ENCODE assay signal across 1 cellular context in the genomic region with DNA sequence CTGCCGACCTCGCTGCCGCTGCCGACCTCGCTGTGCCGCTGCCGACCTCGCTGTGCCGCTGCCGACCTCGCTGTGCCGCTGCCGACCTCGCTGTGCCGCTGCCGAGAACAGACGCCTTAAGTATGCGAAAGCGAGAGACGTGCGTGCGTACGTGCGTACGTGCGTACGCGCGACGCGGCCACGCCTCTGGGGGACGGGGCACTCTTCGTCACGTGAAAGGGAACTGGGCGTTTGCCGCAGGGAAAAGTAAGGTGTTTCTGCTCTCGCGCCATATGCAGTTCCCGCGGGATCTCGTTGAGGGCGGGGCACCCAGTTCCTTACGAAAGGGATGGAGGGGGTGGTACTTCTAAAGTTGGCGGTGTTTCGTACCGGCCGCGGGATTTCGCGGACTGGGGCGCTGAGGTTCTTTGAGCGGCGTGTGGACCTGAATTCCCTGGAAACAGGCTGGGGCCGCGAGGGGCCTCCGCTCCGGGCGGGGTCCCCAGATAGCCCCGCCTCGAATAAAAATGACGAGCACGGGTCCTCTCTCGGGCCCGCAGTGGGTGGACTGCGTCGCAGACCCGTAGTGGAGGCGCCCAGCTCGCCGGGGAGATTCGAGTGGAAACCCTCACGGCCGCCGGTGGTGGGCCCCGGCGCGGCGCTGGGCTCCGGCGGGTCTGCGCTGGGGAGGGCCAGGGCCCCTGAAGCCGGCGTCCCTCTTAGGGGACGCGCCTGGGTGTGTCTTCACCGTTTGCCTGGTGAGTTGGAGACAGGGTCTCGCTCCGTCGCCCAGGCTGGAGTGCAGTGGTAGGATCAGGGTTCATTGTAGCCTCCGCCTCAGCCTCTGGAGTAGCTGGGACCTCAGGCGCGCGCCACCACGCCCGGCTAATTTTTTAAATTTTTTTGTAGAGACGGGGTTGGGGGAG.
A peak's percentile ranks its signal among the peaks of the same experiment; 100 is the strongest.
TF ChIP-seq lines count a peak whose summit lies in the region.

A gene (minus strand): TSS at position 94 of the 905 bp plus-strand sequence. CDS start 167 bp downstream, outside the sequence.

TF ChIP-seq in K562, 482 proteins besides CTCF, POLR2A, EP300 and RAD21 (continued from another document and continues in another):
- TF ChIP-seq, protein P1, sequence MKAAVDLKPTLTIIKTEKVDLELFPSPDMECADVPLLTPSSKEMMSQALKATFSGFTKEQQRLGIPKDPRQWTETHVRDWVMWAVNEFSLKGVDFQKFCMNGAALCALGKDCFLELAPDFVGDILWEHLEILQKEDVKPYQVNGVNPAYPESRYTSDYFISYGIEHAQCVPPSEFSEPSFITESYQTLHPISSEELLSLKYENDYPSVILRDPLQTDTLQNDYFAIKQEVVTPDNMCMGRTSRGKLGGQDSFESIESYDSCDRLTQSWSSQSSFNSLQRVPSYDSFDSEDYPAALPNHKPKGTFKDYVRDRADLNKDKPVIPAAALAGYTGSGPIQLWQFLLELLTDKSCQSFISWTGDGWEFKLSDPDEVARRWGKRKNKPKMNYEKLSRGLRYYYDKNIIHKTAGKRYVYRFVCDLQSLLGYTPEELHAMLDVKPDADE (conservative IDR thresholded peaks at IDR 0.05; ENCODE audit: control insufficient read depth, low read depth, low read length) = 0 out of 2 replicates have a peak, but pooled peaks have one; percentile 22
- TF ChIP-seq, protein P2, sequence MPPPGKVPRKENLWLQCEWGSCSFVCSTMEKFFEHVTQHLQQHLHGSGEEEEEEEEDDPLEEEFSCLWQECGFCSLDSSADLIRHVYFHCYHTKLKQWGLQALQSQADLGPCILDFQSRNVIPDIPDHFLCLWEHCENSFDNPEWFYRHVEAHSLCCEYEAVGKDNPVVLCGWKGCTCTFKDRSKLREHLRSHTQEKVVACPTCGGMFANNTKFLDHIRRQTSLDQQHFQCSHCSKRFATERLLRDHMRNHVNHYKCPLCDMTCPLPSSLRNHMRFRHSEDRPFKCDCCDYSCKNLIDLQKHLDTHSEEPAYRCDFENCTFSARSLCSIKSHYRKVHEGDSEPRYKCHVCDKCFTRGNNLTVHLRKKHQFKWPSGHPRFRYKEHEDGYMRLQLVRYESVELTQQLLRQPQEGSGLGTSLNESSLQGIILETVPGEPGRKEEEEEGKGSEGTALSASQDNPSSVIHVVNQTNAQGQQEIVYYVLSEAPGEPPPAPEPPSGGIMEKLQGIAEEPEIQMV (tag; conservative IDR thresholded peaks at IDR 0.05; ENCODE audit: low read depth) = peak; percentile 60; the same call in 1 of the 2 replicates
- no peak for TF ChIP-seq PYGO2 (tag; IDR thresholded peaks at IDR 0.05)
- TF ChIP-seq, protein P3, sequence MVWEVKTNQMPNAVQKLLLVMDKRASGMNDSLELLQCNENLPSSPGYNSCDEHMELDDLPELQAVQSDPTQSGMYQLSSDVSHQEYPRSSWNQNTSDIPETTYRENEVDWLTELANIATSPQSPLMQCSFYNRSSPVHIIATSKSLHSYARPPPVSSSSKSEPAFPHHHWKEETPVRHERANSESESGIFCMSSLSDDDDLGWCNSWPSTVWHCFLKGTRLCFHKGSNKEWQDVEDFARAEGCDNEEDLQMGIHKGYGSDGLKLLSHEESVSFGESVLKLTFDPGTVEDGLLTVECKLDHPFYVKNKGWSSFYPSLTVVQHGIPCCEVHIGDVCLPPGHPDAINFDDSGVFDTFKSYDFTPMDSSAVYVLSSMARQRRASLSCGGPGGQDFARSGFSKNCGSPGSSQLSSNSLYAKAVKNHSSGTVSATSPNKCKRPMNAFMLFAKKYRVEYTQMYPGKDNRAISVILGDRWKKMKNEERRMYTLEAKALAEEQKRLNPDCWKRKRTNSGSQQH (CRISPR knock-in tag; IDR thresholded peaks at IDR 0.05) = 0 out of 2 replicates have a peak, but pooled peaks have one; percentile 5
- no peak for TF ChIP-seq PPARD (CRISPR knock-in tag; IDR thresholded peaks at IDR 0.05)
- TF ChIP-seq SAP30 (IDR thresholded peaks at IDR 0.05; ENCODE audit: borderline replicate concordance, insufficient read depth, low read depth, low read length, poor library complexity, severe bottlenecking) = peak; percentile 62
- peak; percentile 19; the same call in 1 of the 2 replicates for TF ChIP-seq SMARCC2 (IDR thresholded peaks at IDR 0.05; ENCODE audit: low read depth)
- TF ChIP-seq, protein P4, sequence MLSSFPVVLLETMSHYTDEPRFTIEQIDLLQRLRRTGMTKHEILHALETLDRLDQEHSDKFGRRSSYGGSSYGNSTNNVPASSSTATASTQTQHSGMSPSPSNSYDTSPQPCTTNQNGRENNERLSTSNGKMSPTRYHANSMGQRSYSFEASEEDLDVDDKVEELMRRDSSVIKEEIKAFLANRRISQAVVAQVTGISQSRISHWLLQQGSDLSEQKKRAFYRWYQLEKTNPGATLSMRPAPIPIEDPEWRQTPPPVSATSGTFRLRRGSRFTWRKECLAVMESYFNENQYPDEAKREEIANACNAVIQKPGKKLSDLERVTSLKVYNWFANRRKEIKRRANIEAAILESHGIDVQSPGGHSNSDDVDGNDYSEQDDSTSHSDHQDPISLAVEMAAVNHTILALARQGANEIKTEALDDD (IDR thresholded peaks at IDR 0.05) = peak; percentile 17; the same call in 1 of the 2 replicates
- TF ChIP-seq HDAC3 (IDR thresholded peaks at IDR 0.05; ENCODE audit: borderline replicate concordance, partially characterized antibody) = no peak
- peak; percentile 91 to 93 for TF ChIP-seq NRF1 (conservative IDR thresholded peaks at IDR 0.05 in 1 of 2, IDR thresholded peaks at IDR 0.05 in 1 of 2)
- peak; percentile 18 for TF ChIP-seq PCBP1 (IDR thresholded peaks at IDR 0.05; ENCODE audit: low read depth, low read length, poor library complexity, severe bottlenecking)
- TF ChIP-seq ZNF668 (CRISPR knock-in tag; IDR thresholded peaks at IDR 0.05) = no peak
- peak; percentile 77 for TF ChIP-seq POLR2B (IDR thresholded peaks at IDR 0.05; ENCODE audit: low read depth, partially characterized antibody)
- no peak for TF ChIP-seq ZC3H11A (IDR thresholded peaks at IDR 0.05; ENCODE audit: low read depth, low read length)
- TF ChIP-seq, protein P5, sequence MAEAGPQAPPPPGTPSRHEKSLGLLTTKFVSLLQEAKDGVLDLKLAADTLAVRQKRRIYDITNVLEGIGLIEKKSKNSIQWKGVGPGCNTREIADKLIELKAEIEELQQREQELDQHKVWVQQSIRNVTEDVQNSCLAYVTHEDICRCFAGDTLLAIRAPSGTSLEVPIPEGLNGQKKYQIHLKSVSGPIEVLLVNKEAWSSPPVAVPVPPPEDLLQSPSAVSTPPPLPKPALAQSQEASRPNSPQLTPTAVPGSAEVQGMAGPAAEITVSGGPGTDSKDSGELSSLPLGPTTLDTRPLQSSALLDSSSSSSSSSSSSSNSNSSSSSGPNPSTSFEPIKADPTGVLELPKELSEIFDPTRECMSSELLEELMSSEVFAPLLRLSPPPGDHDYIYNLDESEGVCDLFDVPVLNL (CRISPR knock-in tag; IDR thresholded peaks at IDR 0.05; ENCODE audit: low read depth) = no peak
- TF ChIP-seq BACH1 (tag; IDR thresholded peaks at IDR 0.05) = no peak
- TF ChIP-seq, protein P6, sequence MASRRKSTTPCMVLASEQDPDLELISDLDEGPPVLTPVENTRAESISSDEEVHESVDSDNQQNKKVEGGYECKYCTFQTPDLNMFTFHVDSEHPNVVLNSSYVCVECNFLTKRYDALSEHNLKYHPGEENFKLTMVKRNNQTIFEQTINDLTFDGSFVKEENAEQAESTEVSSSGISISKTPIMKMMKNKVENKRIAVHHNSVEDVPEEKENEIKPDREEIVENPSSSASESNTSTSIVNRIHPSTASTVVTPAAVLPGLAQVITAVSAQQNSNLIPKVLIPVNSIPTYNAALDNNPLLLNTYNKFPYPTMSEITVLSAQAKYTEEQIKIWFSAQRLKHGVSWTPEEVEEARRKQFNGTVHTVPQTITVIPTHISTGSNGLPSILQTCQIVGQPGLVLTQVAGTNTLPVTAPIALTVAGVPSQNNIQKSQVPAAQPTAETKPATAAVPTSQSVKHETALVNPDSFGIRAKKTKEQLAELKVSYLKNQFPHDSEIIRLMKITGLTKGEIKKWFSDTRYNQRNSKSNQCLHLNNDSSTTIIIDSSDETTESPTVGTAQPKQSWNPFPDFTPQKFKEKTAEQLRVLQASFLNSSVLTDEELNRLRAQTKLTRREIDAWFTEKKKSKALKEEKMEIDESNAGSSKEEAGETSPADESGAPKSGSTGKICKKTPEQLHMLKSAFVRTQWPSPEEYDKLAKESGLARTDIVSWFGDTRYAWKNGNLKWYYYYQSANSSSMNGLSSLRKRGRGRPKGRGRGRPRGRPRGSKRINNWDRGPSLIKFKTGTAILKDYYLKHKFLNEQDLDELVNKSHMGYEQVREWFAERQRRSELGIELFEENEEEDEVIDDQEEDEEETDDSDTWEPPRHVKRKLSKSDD (conservative IDR thresholded peaks at IDR 0.05; ENCODE audit: low read length) = peak; percentile 91
- TF ChIP-seq, protein P7, sequence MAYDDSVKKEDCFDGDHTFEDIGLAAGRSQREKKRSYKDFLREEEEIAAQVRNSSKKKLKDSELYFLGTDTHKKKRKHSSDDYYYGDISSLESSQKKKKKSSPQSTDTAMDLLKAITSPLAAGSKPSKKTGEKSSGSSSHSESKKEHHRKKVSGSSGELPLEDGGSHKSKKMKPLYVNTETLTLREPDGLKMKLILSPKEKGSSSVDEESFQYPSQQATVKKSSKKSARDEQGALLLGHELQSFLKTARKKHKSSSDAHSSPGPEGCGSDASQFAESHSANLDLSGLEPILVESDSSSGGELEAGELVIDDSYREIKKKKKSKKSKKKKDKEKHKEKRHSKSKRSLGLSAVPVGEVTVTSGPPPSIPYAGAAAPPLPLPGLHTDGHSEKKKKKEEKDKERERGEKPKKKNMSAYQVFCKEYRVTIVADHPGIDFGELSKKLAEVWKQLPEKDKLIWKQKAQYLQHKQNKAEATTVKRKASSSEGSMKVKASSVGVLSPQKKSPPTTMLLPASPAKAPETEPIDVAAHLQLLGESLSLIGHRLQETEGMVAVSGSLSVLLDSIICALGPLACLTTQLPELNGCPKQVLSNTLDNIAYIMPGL (CRISPR knock-in tag; IDR thresholded peaks at IDR 0.05) = 0 out of 2 replicates have a peak, but pooled peaks have one; percentile 19
- peak; percentile 78; the same call in 1 of the 2 replicates for TF ChIP-seq MYC (IDR thresholded peaks at IDR 0.05; ENCODE audit: low read depth, low read length)
- TF ChIP-seq MYC (CRISPR knock-in tag; IDR thresholded peaks at IDR 0.05; ENCODE audit: borderline replicate concordance, low read depth) = no peak; the same call in 1 of the 2 replicates
- peak; percentile 80 for TF ChIP-seq SUPT5H (IDR thresholded peaks at IDR 0.05)
- no peak for TF ChIP-seq TFAM (CRISPR knock-in tag; conservative IDR thresholded peaks at IDR 0.05)
- no peak for TF ChIP-seq MTF1 (CRISPR knock-in tag; IDR thresholded peaks at IDR 0.05; ENCODE audit: borderline replicate concordance)
- no peak for TF ChIP-seq ZNF77 (CRISPR knock-in tag; IDR thresholded peaks at IDR 0.05)
- TF ChIP-seq, protein P8, sequence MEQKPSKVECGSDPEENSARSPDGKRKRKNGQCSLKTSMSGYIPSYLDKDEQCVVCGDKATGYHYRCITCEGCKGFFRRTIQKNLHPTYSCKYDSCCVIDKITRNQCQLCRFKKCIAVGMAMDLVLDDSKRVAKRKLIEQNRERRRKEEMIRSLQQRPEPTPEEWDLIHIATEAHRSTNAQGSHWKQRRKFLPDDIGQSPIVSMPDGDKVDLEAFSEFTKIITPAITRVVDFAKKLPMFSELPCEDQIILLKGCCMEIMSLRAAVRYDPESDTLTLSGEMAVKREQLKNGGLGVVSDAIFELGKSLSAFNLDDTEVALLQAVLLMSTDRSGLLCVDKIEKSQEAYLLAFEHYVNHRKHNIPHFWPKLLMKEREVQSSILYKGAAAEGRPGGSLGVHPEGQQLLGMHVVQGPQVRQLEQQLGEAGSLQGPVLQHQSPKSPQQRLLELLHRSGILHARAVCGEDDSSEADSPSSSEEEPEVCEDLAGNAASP (IDR thresholded peaks at IDR 0.05) = no peak
- TF ChIP-seq, protein P9, sequence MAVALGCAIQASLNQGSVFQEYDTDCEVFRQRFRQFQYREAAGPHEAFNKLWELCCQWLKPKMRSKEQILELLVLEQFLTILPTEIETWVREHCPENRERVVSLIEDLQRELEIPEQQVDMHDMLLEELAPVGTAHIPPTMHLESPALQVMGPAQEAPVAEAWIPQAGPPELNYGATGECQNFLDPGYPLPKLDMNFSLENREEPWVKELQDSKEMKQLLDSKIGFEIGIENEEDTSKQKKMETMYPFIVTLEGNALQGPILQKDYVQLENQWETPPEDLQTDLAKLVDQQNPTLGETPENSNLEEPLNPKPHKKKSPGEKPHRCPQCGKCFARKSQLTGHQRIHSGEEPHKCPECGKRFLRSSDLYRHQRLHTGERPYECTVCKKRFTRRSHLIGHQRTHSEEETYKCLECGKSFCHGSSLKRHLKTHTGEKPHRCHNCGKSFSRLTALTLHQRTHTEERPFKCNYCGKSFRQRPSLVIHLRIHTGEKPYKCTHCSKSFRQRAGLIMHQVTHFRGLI (CRISPR knock-in tag; IDR thresholded peaks at IDR 0.05) = no peak
- TF ChIP-seq ZNF184 (CRISPR knock-in tag; IDR thresholded peaks at IDR 0.05) = no peak
- TF ChIP-seq FOXK1 (CRISPR knock-in tag; IDR thresholded peaks at IDR 0.05; ENCODE audit: borderline replicate concordance) = no peak
- no peak for TF ChIP-seq ZNF445 (CRISPR knock-in tag; IDR thresholded peaks at IDR 0.05; ENCODE audit: low read depth)
- no peak for TF ChIP-seq SMC3 (conservative IDR thresholded peaks at IDR 0.05; ENCODE audit: insufficient read depth, low read depth, low read length)
- TF ChIP-seq CEBPG (CRISPR knock-in tag; IDR thresholded peaks at IDR 0.05) = no peak
- no peak for TF ChIP-seq CEBPG (tag; conservative IDR thresholded peaks at IDR 0.05 in 1 of 2, IDR thresholded peaks at IDR 0.05 in 1 of 2)
- TF ChIP-seq, protein P10, sequence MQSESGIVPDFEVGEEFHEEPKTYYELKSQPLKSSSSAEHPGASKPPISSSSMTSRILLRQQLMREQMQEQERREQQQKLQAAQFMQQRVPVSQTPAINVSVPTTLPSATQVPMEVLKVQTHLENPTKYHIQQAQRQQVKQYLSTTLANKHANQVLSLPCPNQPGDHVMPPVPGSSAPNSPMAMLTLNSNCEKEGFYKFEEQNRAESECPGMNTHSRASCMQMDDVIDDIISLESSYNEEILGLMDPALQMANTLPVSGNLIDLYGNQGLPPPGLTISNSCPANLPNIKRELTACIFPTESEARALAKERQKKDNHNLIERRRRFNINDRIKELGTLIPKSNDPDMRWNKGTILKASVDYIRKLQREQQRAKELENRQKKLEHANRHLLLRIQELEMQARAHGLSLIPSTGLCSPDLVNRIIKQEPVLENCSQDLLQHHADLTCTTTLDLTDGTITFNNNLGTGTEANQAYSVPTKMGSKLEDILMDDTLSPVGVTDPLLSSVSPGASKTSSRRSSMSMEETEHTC (IDR thresholded peaks at IDR 0.05) = peak; percentile 87
- peak; percentile 48 for TF ChIP-seq ATF1 (CRISPR knock-in tag; IDR thresholded peaks at IDR 0.05)
- peak; percentile 92 for TF ChIP-seq ATF1 (tag; IDR thresholded peaks at IDR 0.05)
- no peak for TF ChIP-seq ZNF696 (CRISPR knock-in tag; conservative IDR thresholded peaks at IDR 0.05)
- TF ChIP-seq CXXC5 (CRISPR knock-in tag; IDR thresholded peaks at IDR 0.05) = peak; percentile 99
- TF ChIP-seq DPF2 (IDR thresholded peaks at IDR 0.05) = no peak
- TF ChIP-seq, protein P11, sequence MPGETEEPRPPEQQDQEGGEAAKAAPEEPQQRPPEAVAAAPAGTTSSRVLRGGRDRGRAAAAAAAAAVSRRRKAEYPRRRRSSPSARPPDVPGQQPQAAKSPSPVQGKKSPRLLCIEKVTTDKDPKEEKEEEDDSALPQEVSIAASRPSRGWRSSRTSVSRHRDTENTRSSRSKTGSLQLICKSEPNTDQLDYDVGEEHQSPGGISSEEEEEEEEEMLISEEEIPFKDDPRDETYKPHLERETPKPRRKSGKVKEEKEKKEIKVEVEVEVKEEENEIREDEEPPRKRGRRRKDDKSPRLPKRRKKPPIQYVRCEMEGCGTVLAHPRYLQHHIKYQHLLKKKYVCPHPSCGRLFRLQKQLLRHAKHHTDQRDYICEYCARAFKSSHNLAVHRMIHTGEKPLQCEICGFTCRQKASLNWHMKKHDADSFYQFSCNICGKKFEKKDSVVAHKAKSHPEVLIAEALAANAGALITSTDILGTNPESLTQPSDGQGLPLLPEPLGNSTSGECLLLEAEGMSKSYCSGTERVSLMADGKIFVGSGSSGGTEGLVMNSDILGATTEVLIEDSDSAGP (CRISPR knock-in tag; IDR thresholded peaks at IDR 0.05) = 0 out of 2 replicates have a peak, but pooled peaks have one; percentile 4
- TF ChIP-seq MTA1 (IDR thresholded peaks at IDR 0.05; ENCODE audit: borderline replicate concordance) = peak; percentile 57; the same call in 1 of the 2 replicates
